In the genomic region with DNA sequence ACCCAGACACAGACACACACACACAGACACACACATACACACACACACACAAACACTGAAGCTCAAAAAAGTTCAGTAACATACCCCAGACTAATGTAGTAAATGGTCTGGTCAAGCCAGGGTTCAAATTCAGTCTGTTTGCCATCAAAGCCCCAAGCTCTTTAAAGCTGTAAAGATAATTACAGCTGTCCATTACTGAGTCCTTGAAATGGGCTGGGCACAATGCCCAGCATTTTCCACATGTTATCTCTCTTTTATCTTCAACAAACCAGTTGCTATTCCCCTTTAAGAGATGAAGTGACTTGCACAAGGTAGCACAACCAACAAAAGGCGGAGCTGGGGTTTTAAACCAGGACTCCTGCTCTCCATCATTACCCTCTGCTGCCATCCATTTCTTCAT, we compare ENCODE assay signal across 2 cellular contexts.
TF ChIP-seq lines count a peak whose summit lies in the region.

No MANE protein-coding gene starts in this region.

TF ChIP-seq in SK-N-SH, 30 proteins besides CTCF, POLR2A, EP300 and RAD21:
- no peak for TF ChIP-seq TEAD4 (IDR thresholded peaks at IDR 0.05; ENCODE audit: borderline replicate concordance, insufficient read depth)
- TF ChIP-seq GATA2 (CRISPR knock-in tag; IDR thresholded peaks at IDR 0.05), result 0 out of 2 replicates have a peak, but pooled peaks have one; percentile 13
- peak; percentile 69; the same call in 1 of the 2 replicates for TF ChIP-seq RCOR1 (IDR thresholded peaks at IDR 0.05; ENCODE audit: low read length)

TF ChIP-seq in liver, 16 proteins besides CTCF, POLR2A, EP300 and RAD21:
- TF ChIP-seq HNF4G (IDR thresholded peaks at IDR 0.05) (no peak), REST (IDR thresholded peaks at IDR 0.05) (peak; percentile 57), YY1 (IDR thresholded peaks at IDR 0.05) (no peak), FOXA2 (IDR thresholded peaks at IDR 0.05) (no peak)
TF ChIP-seq in liver: peak in this region for 1.
